15 cellular contexts compared by ENCODE assay signal in the genomic region with DNA sequence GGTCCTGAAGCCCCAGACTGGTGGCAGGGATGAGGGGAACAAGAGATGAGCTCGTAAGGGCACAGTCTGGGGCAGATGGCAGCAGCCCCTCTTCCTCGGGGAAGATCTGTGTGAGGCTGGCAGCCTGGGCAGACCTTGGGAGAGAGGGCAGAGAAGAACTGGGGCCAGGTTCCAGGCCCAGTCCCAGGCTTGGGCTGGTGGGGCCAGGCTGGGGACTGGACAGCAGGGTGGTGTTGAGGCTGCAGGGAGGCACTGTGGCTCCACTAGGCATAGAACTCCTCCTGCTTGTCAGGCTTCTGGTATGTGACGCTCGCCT. TPM values are rescaled to one million over a fixed set of nuclear protein-coding genes. Genes with fewer than 3 reads are reported as not detected.
DNase-seq lines count a peak whose midpoint lies in the region; ATAC-seq and TF ChIP-seq lines count a peak whose summit lies in the region.
"Had no signal": no experiment of that assay in that cellular context is flagged by ENCODE, and none has a peak within 500 bp of the region (broad histone marks: within the 10 kb centered on the region; RNA-seq: fewer than 3 reads in every experiment).

No MANE protein-coding gene starts in this region.

- DNase-seq in LHCN-M2 (ENCODE audit: low read depth): peak; percentile 40
- DNase-seq in RWPE1 (ENCODE audit: low spot score): no peak
- DNase-seq in epithelial cell of esophagus (ENCODE audit: low read depth): peak; percentile 16
- DNase-seq in retina: peak; percentile 40
- DNase-seq in activated naive CD4-positive, alpha-beta T cell treated with anti-CD3 and anti-CD28 coated beads for 36 hours: no peak
- DNase-seq in ascending aorta (ENCODE audit: low spot score in 2 of 2): no peak
- DNase-seq: CD8-positive, alpha-beta T cell; KBM-7; NCI-H1092; NCI-H187; NCI-H2171; NCI-H510A treated with DMSO at 0.1 percent for 48 hours had no signal

- intact Hi-C loops in activated naive CD4-positive, alpha-beta T cell treated with anti-CD3 and anti-CD28 coated beads for 36 hours (cut with micrococcal nuclease): no loop called here
- intact Hi-C loops in ascending aorta (cut with DNase I): no loop called here

- CTCF ChIA-PET in RWPE1 (lab: Yijun Ruan, JAX): no interaction called here
- CTCF ChIA-PET in activated naive CD4-positive, alpha-beta T cell treated with anti-CD3 and anti-CD28 coated beads for 36 hours (lab: Charles Lee): no interaction called here

- H3K4me3 ChIP-seq in epithelial cell of esophagus (ENCODE audit: low read length) (no peak overlapping the region), ascending aorta (no peak overlapping the region)
- H3K4me3 ChIP-seq: SJSA1 had no signal

- no peak for ATAC-seq in GM21423 (IDR thresholded peaks at IDR 0.05; ENCODE audit: unreplicated experiment)
- ATAC-seq: CD8-positive, alpha-beta T cell had no signal

- H3K4me1 ChIP-seq in ascending aorta: peaks cover 7 to 10% of the 10 kb centered on the region in 2 donors
- H3K4me1 ChIP-seq: SJSA1 had no signal

- H3K36me3 Mint-ChIP-seq in activated naive CD4-positive, alpha-beta T cell treated with anti-CD3 and anti-CD28 coated beads for 36 hours (ENCODE audit: low read depth): no peaks in the 10 kb centered on the region
- H3K36me3 Mint-ChIP-seq: CD8-positive, alpha-beta T cell had no signal

- H3K9me3 Mint-ChIP-seq in activated naive CD4-positive, alpha-beta T cell treated with anti-CD3 and anti-CD28 coated beads for 36 hours: no peaks in the 10 kb centered on the region

- peaks cover 6% of the 10 kb centered on the region for H3K27me3 Mint-ChIP-seq in activated naive CD4-positive, alpha-beta T cell treated with anti-CD3 and anti-CD28 coated beads for 36 hours (ENCODE audit: low read depth)

- no peaks in the 10 kb centered on the region for H3K4me1 Mint-ChIP-seq in activated naive CD4-positive, alpha-beta T cell treated with anti-CD3 and anti-CD28 coated beads for 36 hours (ENCODE audit: low read depth)

- no peak overlapping the region for H3K4me3 Mint-ChIP-seq in activated naive CD4-positive, alpha-beta T cell treated with anti-CD3 and anti-CD28 coated beads for 36 hours
- H3K4me3 Mint-ChIP-seq: B cell; CD8-positive, alpha-beta T cell had no signal

- H3K9me3 ChIP-seq in ascending aorta: no peaks in the 10 kb centered on the region
- H3K9me3 ChIP-seq: SJSA1 had no signal

- H3K27ac Mint-ChIP-seq in activated naive CD4-positive, alpha-beta T cell treated with anti-CD3 and anti-CD28 coated beads for 36 hours: no peak overlapping the region
- H3K27ac Mint-ChIP-seq: B cell; CD8-positive, alpha-beta T cell had no signal

- H3K27me3 ChIP-seq in ascending aorta: no peaks in the 10 kb centered on the region
- H3K27me3 ChIP-seq: SJSA1 had no signal

- TF ChIP-seq CTCF in RWPE1 (conservative IDR thresholded peaks at IDR 0.05; ENCODE audit: low read depth): no peak
- no peak for TF ChIP-seq CTCF in epithelial cell of esophagus (IDR thresholded peaks at IDR 0.05; ENCODE audit: insufficient read depth, low read depth, low read length, missing control alignments)
- TF ChIP-seq CTCF in ascending aorta (IDR thresholded peaks at IDR 0.05): no peak

- H3K27ac ChIP-seq in RWPE1: peak overlapping the region; percentile 5; the same call in 1 of the 2 replicates
- H3K27ac ChIP-seq in ascending aorta: no peak overlapping the region
- H3K27ac ChIP-seq: SJSA1 had no signal

- POLR2A ChIA-PET in RWPE1 (lab: Yijun Ruan, JAX; ENCODE audit: low non-redundant PET): no interaction called here

- peaks cover 41 to 54% of the 10 kb centered on the region in 2 donors for H3K36me3 ChIP-seq in ascending aorta

RNA-seq across cellular contexts. Expression of a gene that starts 35.7 kb away (rescaled TPM):
- 33.0 and 39.8 TPM in 2 replicates for total RNA-seq in LHCN-M2 (2014; rRNA removed)
- 45.9 TPM for polyA plus RNA-seq in LHCN-M2 (2012)
- under 1 TPM; 0.19 to 0.49 TPM for total RNA-seq in activated naive CD4-positive, alpha-beta T cell treated with anti-CD3 and anti-CD28 coated beads for 36 hours
- 51.9 TPM for total RNA-seq in ascending aorta
- total RNA-seq: CD8-positive, alpha-beta T cell had no signal

Comparison
In these comparisons a context has a peak if more than half of its experiments do, and no peak if none do; other contexts are left out.
1. DNase-seq: peak in LHCN-M2 (single experiment), epithelial cell of esophagus (single experiment) and retina (single experiment); none in RWPE1 (single experiment), activated naive CD4-positive, alpha-beta T cell treated with anti-CD3 and anti-CD28 coated beads for 36 hours (single experiment) and ascending aorta (0 of 2).
2. RNA of a gene that starts 35.7 kb away (total RNA-seq): 51.9 TPM in ascending aorta (single experiment) and 33.0 to 39.8 TPM in LHCN-M2; 0.19 to 0.49 TPM in activated naive CD4-positive, alpha-beta T cell treated with anti-CD3 and anti-CD28 coated beads for 36 hours; every median in the first group is over 10 times any median in the second.